In the genomic region with DNA sequence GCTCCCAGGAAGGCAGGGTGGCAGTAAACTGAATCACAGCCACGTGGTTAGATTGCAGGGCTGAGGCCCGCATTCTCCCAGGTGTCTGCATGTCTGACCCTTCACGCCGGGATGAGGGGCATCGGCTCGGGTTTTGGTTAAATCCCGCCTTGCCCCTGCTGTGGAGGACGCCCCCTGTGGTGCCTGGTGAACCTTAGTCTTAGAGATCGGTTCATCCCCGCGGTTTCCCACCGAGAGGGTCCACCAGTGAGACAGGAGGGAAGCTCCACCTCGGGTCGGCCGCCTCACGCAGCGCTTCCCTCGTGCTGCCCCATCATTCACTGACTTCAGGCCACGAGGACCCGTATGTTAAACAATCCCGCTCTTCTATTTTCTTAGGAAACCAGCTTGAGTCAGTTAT, we compare ENCODE assay signal across 24 cellular contexts.
DNase-seq lines count a peak whose midpoint lies in the region; ATAC-seq, FAIRE-seq and TF ChIP-seq lines count a peak whose summit lies in the region.
"Had no signal": no experiment of that assay in that cellular context is flagged by ENCODE, and none has a peak within 500 bp of the region (broad histone marks: within the 10 kb centered on the region; RNA-seq: fewer than 3 reads in every experiment).

No MANE protein-coding gene starts in this region.

- no CpG with 5 or more reads among the region's 21 CpGs for WGBS in neuronal stem cell (ENCODE audit: extremely low coverage in 2 of 2, insufficient read length in 2 of 2, insufficient replicate concordance in 1 of 2), 2 donors

- no peaks in the 10 kb centered on the region for H3K36me3 Mint-ChIP-seq in natural killer cell treated with Interleukin-12 subunit alpha and Interleukin-12 subunit beta and Interleukin-15 and Interleukin-18, amount 100 ng/mL, for 72 hours
- no peaks in the 10 kb centered on the region for H3K36me3 Mint-ChIP-seq in natural killer cell
- H3K36me3 Mint-ChIP-seq: CD4-positive, alpha-beta memory T cell had no signal

- no peak overlapping the region for H3K4me3 Mint-ChIP-seq in natural killer cell treated with Interleukin-12 subunit alpha and Interleukin-12 subunit beta and Interleukin-15 and Interleukin-18, amount 100 ng/mL, for 72 hours
- no peak overlapping the region for H3K4me3 Mint-ChIP-seq in natural killer cell
- H3K4me3 Mint-ChIP-seq: CD4-positive, alpha-beta memory T cell; GM23338; HFFc6 had no signal

- no peak overlapping the region for H3K14ac ChIP-seq in neuronal stem cell (ENCODE audit: low read length)

- H3K4me1 Mint-ChIP-seq in natural killer cell treated with Interleukin-12 subunit alpha and Interleukin-12 subunit beta and Interleukin-15 and Interleukin-18, amount 100 ng/mL, for 72 hours (ENCODE audit: low read depth in 2 of 2): no peaks in the 10 kb centered on the region
- H3K4me1 Mint-ChIP-seq in natural killer cell: no peaks in the 10 kb centered on the region
- H3K4me1 Mint-ChIP-seq: CD4-positive, alpha-beta memory T cell had no signal

- H4K8ac ChIP-seq in neuronal stem cell (ENCODE audit: low read depth, low read length): no peak overlapping the region

- H3K9ac ChIP-seq in kidney (ENCODE audit: low read length in 2 of 2) (no peak overlapping the region), neuronal stem cell (ENCODE audit: low read depth, low read length, poor library complexity) (no peak overlapping the region)

- H3K36me3 ChIP-seq in kidney (ENCODE audit: control insufficient read depth in 1 of 2, insufficient read depth in 2 of 2, low read length in 2 of 2) (no peaks in the 10 kb centered on the region), neuronal stem cell (replicated peaks in 1 of 2; ENCODE audit: control insufficient read depth in 2 of 2, insufficient read depth in 2 of 2, low read length in 2 of 2) (no peaks in the 10 kb centered on the region), tibial artery (peaks cover 0 to 10% (median 5%) of the 10 kb centered on the region in 3 donors)
- H3K36me3 ChIP-seq: BE2C, HAP-1 had no signal

- peak; percentile 25 for DNase-seq in natural killer cell treated with Interleukin-12 subunit alpha and Interleukin-12 subunit beta and Interleukin-15 and Interleukin-18, amount 100 ng/mL, for 72 hours (ENCODE audit: low spot score)
- DNase-seq in natural killer cell (no peak), kidney (peak; percentile 32), neuronal stem cell (ENCODE audit: low spot score) (no peak), tibial artery (no peak)
- DNase-seq in stimulated activated CD4-positive, alpha-beta T cell treated with anti-CD3 and anti-CD28 coated beads, Interleukin-12 subunit alpha, Interleukin-12 subunit beta, amount 100 ng/mL, for 4 hours: no peak
- DNase-seq: 8988T; ACHN; AML-193; BE2C; C1 segment of cervical spinal cord; Calu3; CD4-positive, alpha-beta memory T cell; COR-L47; DMS53; DMS79 treated with DMSO at 0.1 percent for 48 hours; GF-D8; HFFc6 had no signal

- no peak overlapping the region for H3K4ac ChIP-seq in neuronal stem cell (ENCODE audit: low read length)

- peaks cover 0 to 7% of the 10 kb centered on the region in 2 donors for H3K27me3 Mint-ChIP-seq in natural killer cell treated with Interleukin-12 subunit alpha and Interleukin-12 subunit beta and Interleukin-15 and Interleukin-18, amount 100 ng/mL, for 72 hours
- H3K27me3 Mint-ChIP-seq in natural killer cell (ENCODE audit: low read depth in 2 of 2): no peaks in the 10 kb centered on the region

- H3K9me3 Mint-ChIP-seq in natural killer cell treated with Interleukin-12 subunit alpha and Interleukin-12 subunit beta and Interleukin-15 and Interleukin-18, amount 100 ng/mL, for 72 hours: no peaks in the 10 kb centered on the region
- no peaks in the 10 kb centered on the region for H3K9me3 Mint-ChIP-seq in natural killer cell
- H3K9me3 Mint-ChIP-seq: GM23338 had no signal

- H4K91ac ChIP-seq in neuronal stem cell (ENCODE audit: low read depth, low read length, poor library complexity): no peak overlapping the region

- H3K18ac ChIP-seq in neuronal stem cell (ENCODE audit: low read length): peak overlapping the region; percentile 38

- no peaks in the 10 kb centered on the region for H3K9me3 ChIP-seq in kidney (ENCODE audit: control insufficient read depth in 1 of 2, low read length in 2 of 2)
- peaks cover 0 to 4% of the 10 kb centered on the region in 2 donors for H3K9me3 ChIP-seq in neuronal stem cell (replicated peaks in 1 of 2; ENCODE audit: control insufficient read depth in 2 of 2, insufficient read depth in 1 of 2, low read depth in 1 of 2, low read length in 2 of 2)
- H3K9me3 ChIP-seq in tibial artery: no peaks in the 10 kb centered on the region
- H3K9me3 ChIP-seq: A549, BE2C, HAP-1 had no signal

- H3K4me1 ChIP-seq in kidney (ENCODE audit: control insufficient read depth in 1 of 2, insufficient read depth in 1 of 2, low read depth in 1 of 2, low read length in 2 of 2) (no peaks in the 10 kb centered on the region), neuronal stem cell (ENCODE audit: control insufficient read depth in 2 of 2, insufficient read depth in 1 of 2, low read depth in 1 of 2, low read length in 2 of 2) (peaks cover 0 to 2% of the 10 kb centered on the region in 2 donors), tibial artery (no peaks in the 10 kb centered on the region)
- H3K4me1 ChIP-seq: A549, BE2C, HAP-1 had no signal

- H2BK12ac ChIP-seq in neuronal stem cell (ENCODE audit: low read length): no peak overlapping the region

- H3K79me1 ChIP-seq in neuronal stem cell (ENCODE audit: low read depth, low read length): no peaks in the 10 kb centered on the region

- no peak overlapping the region for H2AFZ ChIP-seq in neuronal stem cell (ENCODE audit: low read length)

- no peak for FAIRE-seq in kidney (lab: Jason Lieb, UNC)
- FAIRE-seq: A549, GM12891, GM18507, H54 had no signal

- no peak overlapping the region for H2BK5ac ChIP-seq in neuronal stem cell (ENCODE audit: low read length)

- no peak overlapping the region for H3K23ac ChIP-seq in neuronal stem cell (ENCODE audit: low read depth, low read length, poor library complexity)

- H2BK15ac ChIP-seq in neuronal stem cell (ENCODE audit: low read length): no peak overlapping the region

- H3K27ac Mint-ChIP-seq in natural killer cell treated with Interleukin-12 subunit alpha and Interleukin-12 subunit beta and Interleukin-15 and Interleukin-18, amount 100 ng/mL, for 72 hours: no peak overlapping the region
- H3K27ac Mint-ChIP-seq in natural killer cell: no peak overlapping the region
- H3K27ac Mint-ChIP-seq: CD4-positive, alpha-beta memory T cell; GM23338; HFFc6 had no signal

- TF ChIP-seq CTCF in natural killer cell (IDR thresholded peaks at IDR 0.05) (no peak), kidney (IDR thresholded peaks at IDR 0.05; ENCODE audit: borderline replicate concordance, extremely low read depth, insufficient read depth) (no peak), tibial artery (IDR thresholded peaks at IDR 0.05) (no peak)

- H3K27me3 ChIP-seq in neuronal stem cell (ENCODE audit: control insufficient read depth in 3 of 3, insufficient read depth in 3 of 3, low read depth in 1 of 3, low read length in 3 of 3) (peaks cover 0 to 36% (median 3%) of the 10 kb centered on the region in 3 experiments), tibial artery (no peaks in the 10 kb centered on the region)
- H3K27me3 ChIP-seq: BE2C had no signal

- H3K27ac ChIP-seq in kidney (ENCODE audit: low read depth in 2 of 2, low read length in 2 of 2) (no peak overlapping the region), neuronal stem cell (replicated peaks; ENCODE audit: low read length) (no peak overlapping the region), tibial artery (no peak overlapping the region)
- H3K27ac ChIP-seq: A549 had no signal

- intact Hi-C loops in natural killer cell (cut with micrococcal nuclease): no loop called here
- intact Hi-C loops in kidney (cut with DNase I): no loop called here
- intact Hi-C loops in tibial artery (cut with DNase I; ENCODE audit: low total_unique reads): no loop called here

- no peak overlapping the region for H2BK120ac ChIP-seq in neuronal stem cell (ENCODE audit: low read depth, low read length)

- peak overlapping the region; percentile 56 for H2AK5ac ChIP-seq in neuronal stem cell (ENCODE audit: low read depth, low read length)

- H3K4me3 ChIP-seq in kidney (ENCODE audit: low read length in 2 of 2) (no peak overlapping the region), neuronal stem cell (ENCODE audit: low read length in 2 of 2) (no peak overlapping the region), tibial artery (no peak overlapping the region)
- H3K4me3 ChIP-seq: A549, GM23338, HAP-1 had no signal

- no peak overlapping the region for H3K4me2 ChIP-seq in neuronal stem cell (ENCODE audit: insufficient read depth, low read length, poor library complexity, severe bottlenecking)
- H3K4me2 ChIP-seq: A549, GM23338 had no signal

- no peak for ATAC-seq in natural killer cell treated with Interleukin-12 subunit alpha and Interleukin-12 subunit beta and Interleukin-15 and Interleukin-18, amount 100 ng/mL, for 72 hours
- no peak for ATAC-seq in natural killer cell
- ATAC-seq: GM23338 had no signal

Comparison
In these comparisons a context has a peak if more than half of its experiments do, and no peak if none do; other contexts are left out.
1. DNase-seq: peak in natural killer cell treated with Interleukin-12 subunit alpha and Interleukin-12 subunit beta and Interleukin-15 and Interleukin-18, amount 100 ng/mL, for 72 hours (single experiment) and kidney (single experiment); none in natural killer cell (single experiment), neuronal stem cell (single experiment), stimulated activated CD4-positive, alpha-beta T cell treated with anti-CD3 and anti-CD28 coated beads, Interleukin-12 subunit alpha, Interleukin-12 subunit beta, amount 100 ng/mL, for 4 hours (single experiment) and tibial artery (0 of 2).